ENCODE assay signal across 16 cellular contexts in genomic region chr2:147862859-147863516, GRCh38. TPM values are rescaled to one million over a fixed set of nuclear protein-coding genes. Genes with fewer than 3 reads are reported as not detected.
DNase-seq lines count a peak whose midpoint lies in the region; ATAC-seq and TF ChIP-seq lines count a peak whose summit lies in the region.
"Had no signal": no experiment of that assay in that cellular context is flagged by ENCODE, and none has a peak within 500 bp of the region (broad histone marks: within the 10 kb centered on the region; RNA-seq: fewer than 3 reads in every experiment).

No MANE protein-coding gene starts in this region.

- POLR2A ChIA-PET in CD4-positive, alpha-beta T cell (lab: Charles Lee), result interaction anchor here (0.8 kb wide), 1 partner anchor 18 kb away, joined by 3 read pairs; the partner anchor contains the start of gene ACVR2A

- TF ChIP-seq CTCF in CD4-positive, alpha-beta T cell (IDR thresholded peaks at IDR 0.05), result no peak
- TF ChIP-seq CTCF in GM12865 (IDR thresholded peaks at IDR 0.05; ENCODE audit: insufficient read depth, low read depth, low read length, missing control alignments) (no peak), epithelial cell of proximal tubule (conservative IDR thresholded peaks at IDR 0.05; ENCODE audit: low read depth, low read length) (no peak)

- H3K4me1 Mint-ChIP-seq in CD4-positive, alpha-beta T cell (ENCODE audit: low read depth), result peaks cover 38% of the 10 kb centered on the region
- peaks cover 29% of the 10 kb centered on the region for H3K4me1 Mint-ChIP-seq in T-helper 17 cell

- H3K27ac Mint-ChIP-seq in CD4-positive, alpha-beta T cell, result no peak overlapping the region
- no peak overlapping the region for H3K27ac Mint-ChIP-seq in T-helper 17 cell
- H3K27ac Mint-ChIP-seq: HFFc6 had no signal

- intact Hi-C loops in CD4-positive, alpha-beta T cell (cut with DNase I, micrococcal nuclease), result no loop called here

- no peaks in the 10 kb centered on the region for H3K9me3 ChIP-seq in CD4-positive, alpha-beta T cell (ENCODE audit: control insufficient read depth, low read length)
- H3K9me3 ChIP-seq in T-helper 17 cell (ENCODE audit: control insufficient read depth, low read length, poor library complexity, severe bottlenecking), result no peaks in the 10 kb centered on the region

- H3K9me3 Mint-ChIP-seq in CD4-positive, alpha-beta T cell, result no peaks in the 10 kb centered on the region
- H3K9me3 Mint-ChIP-seq: HFFc6 had no signal

- no peak overlapping the region for H3K27ac ChIP-seq in CD4-positive, alpha-beta T cell (ENCODE audit: low read depth, low read length)

- H3K4me3 Mint-ChIP-seq in CD4-positive, alpha-beta T cell, result no peak overlapping the region
- H3K4me3 Mint-ChIP-seq in T-helper 17 cell, result no peak overlapping the region
- H3K4me3 Mint-ChIP-seq: HFFc6 had no signal

- H3K36me3 Mint-ChIP-seq in CD4-positive, alpha-beta T cell (ENCODE audit: low read depth), result no peaks in the 10 kb centered on the region
- no peaks in the 10 kb centered on the region for H3K36me3 Mint-ChIP-seq in T-helper 17 cell (ENCODE audit: low read depth)

- H3K27me3 Mint-ChIP-seq in CD4-positive, alpha-beta T cell, result no peaks in the 10 kb centered on the region
- H3K27me3 Mint-ChIP-seq in T-helper 17 cell, result no peaks in the 10 kb centered on the region

- peak; percentile 64 for ATAC-seq in CD4-positive, alpha-beta T cell (ENCODE audit: poor library complexity)
- peak; percentile 63 for ATAC-seq in T-helper 17 cell

- CTCF ChIA-PET in CD4-positive, alpha-beta T cell (lab: Charles Lee), result no interaction called here

- H3K4me3 ChIP-seq in GM12865 (ENCODE audit: low read depth, low read length), result no peak overlapping the region
- no peak overlapping the region for H3K4me3 ChIP-seq in epithelial cell of proximal tubule (ENCODE audit: low read depth, low read length)

- DNase-seq in CD4-positive, alpha-beta T cell, result no peak
- DNase-seq in GM12865 (ENCODE audit: low read depth), result peak; percentile 5
- DNase-seq in T-helper 17 cell, result no peak
- DNase-seq in epithelial cell of proximal tubule (ENCODE audit: low read depth), result peak; percentile 6
- DNase-seq in activated gamma-delta T cell treated with Interleukin-2 at 50 U/mL for 16 hours, result no peak
- no peak for DNase-seq in NCI-H82 treated with DMSO at 0.1 percent for 48 hours (lab: John Stamatoyannopoulos, UW; ENCODE audit: unreplicated experiment)
- DNase-seq in NCI-H1436 (lab: John Stamatoyannopoulos, UW), result no peak
- DNase-seq: DMS53; HFFc6; NCI-H1105 treated with DMSO at 0.1 percent for 48 hours; NCI-H187; NCI-H226; NCI-H526; NK-92 treated with Interleukin-12 subunit alpha and Interleukin-12 subunit beta, amount 100 ng/mL, for 24 hours; RPMI8226; SIG-M5 had no signal

- no peaks in the 10 kb centered on the region for H3K27me3 ChIP-seq in CD4-positive, alpha-beta T cell (ENCODE audit: control insufficient read depth, insufficient read depth, low read length)

RNA-seq across cellular contexts. Expression of gene ACVR2A, which starts 18.2 kb away (rescaled TPM):
- total RNA-seq in CD4-positive, alpha-beta T cell, result 10 to 100 TPM; 13.3 to 14.6 TPM
- total RNA-seq in T-helper 17 cell (10 to 100 TPM; 13.6 to 14.3 TPM), epithelial cell of proximal tubule (3.0 and 6.5 TPM in 2 replicates)

Comparison
In these comparisons a context has a peak if more than half of its experiments do, and no peak if none do; other contexts are left out.
1. DNase-seq: peak in GM12865 (single experiment) and epithelial cell of proximal tubule (single experiment); none in CD4-positive, alpha-beta T cell (0 of 10), T-helper 17 cell (0 of 3), activated gamma-delta T cell treated with Interleukin-2 at 50 U/mL for 16 hours (single experiment), NCI-H82 treated with DMSO at 0.1 percent for 48 hours (single experiment) and NCI-H1436 (single experiment).